Comparison of ENCODE assay signal across 1 cellular context in the genomic region with DNA sequence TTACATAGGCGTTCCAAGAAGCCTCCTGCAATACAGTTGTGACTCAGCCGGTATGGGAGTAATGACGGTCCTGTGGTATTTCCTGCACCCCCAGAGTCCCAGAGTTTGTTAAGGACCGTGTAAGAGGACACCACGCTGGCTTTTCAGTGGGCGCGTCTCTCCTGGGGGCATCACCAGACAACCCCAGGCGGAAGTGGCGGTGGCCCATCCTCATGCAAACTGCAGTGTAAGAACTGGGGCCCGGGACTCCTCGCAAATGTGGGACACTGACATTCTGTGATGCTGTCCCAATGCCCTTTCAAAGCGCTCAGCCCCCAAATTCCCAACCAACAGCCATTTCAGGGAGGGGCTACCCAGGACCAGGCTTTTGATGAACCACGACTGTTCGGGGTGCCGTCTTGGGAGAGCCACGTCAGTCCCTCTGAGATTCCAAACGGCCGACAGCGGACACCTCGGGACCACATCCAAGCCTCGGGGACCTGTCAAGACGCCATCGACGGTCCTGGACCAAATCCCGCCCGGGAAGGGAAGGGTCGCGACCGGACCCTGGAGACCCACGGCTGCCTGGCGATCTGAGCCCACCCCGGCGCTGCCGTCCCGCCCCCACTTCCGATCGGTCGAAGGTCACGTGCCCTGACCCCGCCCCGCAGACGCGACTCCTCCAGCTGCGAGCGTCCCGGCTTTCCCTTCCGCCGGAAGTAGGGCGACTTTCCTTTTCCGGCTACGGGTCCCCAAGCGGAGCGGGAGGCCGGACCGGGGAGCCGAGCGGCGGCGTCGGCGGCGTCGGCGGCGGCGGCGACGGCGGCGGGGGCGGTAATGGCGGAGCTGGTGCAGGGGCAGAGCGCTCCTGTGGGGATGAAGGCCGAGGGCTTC.
TF ChIP-seq lines count a peak whose summit lies in the region.

A gene with protein sequence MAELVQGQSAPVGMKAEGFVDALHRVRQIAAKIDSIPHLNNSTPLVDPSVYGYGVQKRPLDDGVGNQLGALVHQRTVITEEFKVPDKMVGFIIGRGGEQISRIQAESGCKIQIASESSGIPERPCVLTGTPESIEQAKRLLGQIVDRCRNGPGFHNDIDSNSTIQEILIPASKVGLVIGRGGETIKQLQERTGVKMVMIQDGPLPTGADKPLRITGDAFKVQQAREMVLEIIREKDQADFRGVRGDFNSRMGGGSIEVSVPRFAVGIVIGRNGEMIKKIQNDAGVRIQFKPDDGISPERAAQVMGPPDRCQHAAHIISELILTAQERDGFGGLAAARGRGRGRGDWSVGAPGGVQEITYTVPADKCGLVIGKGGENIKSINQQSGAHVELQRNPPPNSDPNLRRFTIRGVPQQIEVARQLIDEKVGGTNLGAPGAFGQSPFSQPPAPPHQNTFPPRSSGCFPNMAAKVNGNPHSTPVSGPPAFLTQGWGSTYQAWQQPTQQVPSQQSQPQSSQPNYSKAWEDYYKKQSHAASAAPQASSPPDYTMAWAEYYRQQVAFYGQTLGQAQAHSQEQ (plus strand): TSS at position 713 of the 873 bp plus-strand sequence. CDS start 104 bp downstream, at position 817.

TF ChIP-seq in HepG2, 621 proteins besides CTCF, POLR2A, EP300 and RAD21 (continued from another document and continues in another):
- TF ChIP-seq, protein P1, sequence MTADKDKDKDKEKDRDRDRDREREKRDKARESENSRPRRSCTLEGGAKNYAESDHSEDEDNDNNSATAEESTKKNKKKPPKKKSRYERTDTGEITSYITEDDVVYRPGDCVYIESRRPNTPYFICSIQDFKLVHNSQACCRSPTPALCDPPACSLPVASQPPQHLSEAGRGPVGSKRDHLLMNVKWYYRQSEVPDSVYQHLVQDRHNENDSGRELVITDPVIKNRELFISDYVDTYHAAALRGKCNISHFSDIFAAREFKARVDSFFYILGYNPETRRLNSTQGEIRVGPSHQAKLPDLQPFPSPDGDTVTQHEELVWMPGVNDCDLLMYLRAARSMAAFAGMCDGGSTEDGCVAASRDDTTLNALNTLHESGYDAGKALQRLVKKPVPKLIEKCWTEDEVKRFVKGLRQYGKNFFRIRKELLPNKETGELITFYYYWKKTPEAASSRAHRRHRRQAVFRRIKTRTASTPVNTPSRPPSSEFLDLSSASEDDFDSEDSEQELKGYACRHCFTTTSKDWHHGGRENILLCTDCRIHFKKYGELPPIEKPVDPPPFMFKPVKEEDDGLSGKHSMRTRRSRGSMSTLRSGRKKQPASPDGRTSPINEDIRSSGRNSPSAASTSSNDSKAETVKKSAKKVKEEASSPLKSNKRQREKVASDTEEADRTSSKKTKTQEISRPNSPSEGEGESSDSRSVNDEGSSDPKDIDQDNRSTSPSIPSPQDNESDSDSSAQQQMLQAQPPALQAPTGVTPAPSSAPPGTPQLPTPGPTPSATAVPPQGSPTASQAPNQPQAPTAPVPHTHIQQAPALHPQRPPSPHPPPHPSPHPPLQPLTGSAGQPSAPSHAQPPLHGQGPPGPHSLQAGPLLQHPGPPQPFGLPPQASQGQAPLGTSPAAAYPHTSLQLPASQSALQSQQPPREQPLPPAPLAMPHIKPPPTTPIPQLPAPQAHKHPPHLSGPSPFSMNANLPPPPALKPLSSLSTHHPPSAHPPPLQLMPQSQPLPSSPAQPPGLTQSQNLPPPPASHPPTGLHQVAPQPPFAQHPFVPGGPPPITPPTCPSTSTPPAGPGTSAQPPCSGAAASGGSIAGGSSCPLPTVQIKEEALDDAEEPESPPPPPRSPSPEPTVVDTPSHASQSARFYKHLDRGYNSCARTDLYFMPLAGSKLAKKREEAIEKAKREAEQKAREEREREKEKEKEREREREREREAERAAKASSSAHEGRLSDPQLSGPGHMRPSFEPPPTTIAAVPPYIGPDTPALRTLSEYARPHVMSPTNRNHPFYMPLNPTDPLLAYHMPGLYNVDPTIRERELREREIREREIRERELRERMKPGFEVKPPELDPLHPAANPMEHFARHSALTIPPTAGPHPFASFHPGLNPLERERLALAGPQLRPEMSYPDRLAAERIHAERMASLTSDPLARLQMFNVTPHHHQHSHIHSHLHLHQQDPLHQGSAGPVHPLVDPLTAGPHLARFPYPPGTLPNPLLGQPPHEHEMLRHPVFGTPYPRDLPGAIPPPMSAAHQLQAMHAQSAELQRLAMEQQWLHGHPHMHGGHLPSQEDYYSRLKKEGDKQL (CRISPR knock-in tag; IDR thresholded peaks at IDR 0.05; ENCODE audit: low read depth) = no peak
- TF ChIP-seq RXRB (CRISPR knock-in tag; IDR thresholded peaks at IDR 0.05; ENCODE audit: borderline replicate concordance) (0 out of 2 replicates have a peak, but pooled peaks have one; percentile 40), ZNF331 (CRISPR knock-in tag; IDR thresholded peaks at IDR 0.05) (peak; percentile 38; the same call in 1 of the 2 replicates), ZNF549 (CRISPR knock-in tag; IDR thresholded peaks at IDR 0.05) (no peak), HNRNPK (IDR thresholded peaks at IDR 0.05; ENCODE audit: low read depth, low read length, poor library complexity, severe bottlenecking) (peak; percentile 81), ZNF629 (CRISPR knock-in tag; conservative IDR thresholded peaks at IDR 0.05) (no peak), SAFB2 (CRISPR knock-in tag; IDR thresholded peaks at IDR 0.05; ENCODE audit: borderline replicate concordance, low read depth) (no peak), ZNF777 (CRISPR knock-in tag; IDR thresholded peaks at IDR 0.05) (peak; percentile 73), ZFP41 (CRISPR knock-in tag; IDR thresholded peaks at IDR 0.05; ENCODE audit: borderline replicate concordance) (no peak), KLF13 (CRISPR knock-in tag; IDR thresholded peaks at IDR 0.05) (no peak), ZNF792 (CRISPR knock-in tag; IDR thresholded peaks at IDR 0.05) (no peak; the same call in 1 of the 2 replicates), SOX13 (IDR thresholded peaks at IDR 0.05) (peak; percentile 20; the same call in 1 of the 2 replicates), SOX13 (CRISPR knock-in tag; conservative IDR thresholded peaks at IDR 0.05 in 1 of 2, IDR thresholded peaks at IDR 0.05 in 1 of 2) (0 out of 4 replicates have a peak, but pooled peaks of 1 of the 2 experiments have one; percentile 25), MBNL3 (CRISPR knock-in tag; conservative IDR thresholded peaks at IDR 0.05) (no peak), ZNF564 (CRISPR knock-in tag; IDR thresholded peaks at IDR 0.05) (no peak; the same call in 1 of the 2 replicates), ZSCAN30 (CRISPR knock-in tag; IDR thresholded peaks at IDR 0.05) (no peak), ZNF484 (CRISPR knock-in tag; IDR thresholded peaks at IDR 0.05; ENCODE audit: borderline replicate concordance, low read depth) (no peak), ZNF143 (CRISPR knock-in tag; IDR thresholded peaks at IDR 0.05) (no peak; the same call in 1 of the 2 replicates), ZNF260 (CRISPR knock-in tag; IDR thresholded peaks at IDR 0.05; ENCODE audit: borderline replicate concordance, low read depth) (no peak), EEA1 (CRISPR knock-in tag; IDR thresholded peaks at IDR 0.05; ENCODE audit: borderline replicate concordance) (no peak), SRSF9 (IDR thresholded peaks at IDR 0.05; ENCODE audit: borderline replicate concordance, insufficient read depth, low read depth, low read length, poor library complexity, severe bottlenecking) (no peak), ZNF563 (CRISPR knock-in tag; IDR thresholded peaks at IDR 0.05) (peak; percentile 79), ZFP62 (CRISPR knock-in tag; IDR thresholded peaks at IDR 0.05) (no peak), KMT2A (CRISPR knock-in tag; IDR thresholded peaks at IDR 0.05) (peak; percentile 73; the same call in 1 of the 2 replicates), SP1 (IDR thresholded peaks at IDR 0.05) (no peak), SP1 (CRISPR knock-in tag; IDR thresholded peaks at IDR 0.05) (peak; percentile 88), NKX3-1 (CRISPR knock-in tag; IDR thresholded peaks at IDR 0.05) (peak; percentile 35; the same call in 1 of the 2 replicates), AGO1 (IDR thresholded peaks at IDR 0.05; ENCODE audit: low read depth, low read length, poor library complexity, severe bottlenecking) (peak; percentile 61), ZNF605 (CRISPR knock-in tag; IDR thresholded peaks at IDR 0.05) (peak; percentile 73; the same call in 1 of the 2 replicates), ZNF672 (CRISPR knock-in tag; IDR thresholded peaks at IDR 0.05) (no peak), ZNF432 (CRISPR knock-in tag; IDR thresholded peaks at IDR 0.05; ENCODE audit: borderline replicate concordance) (no peak), BHLHE40 (IDR thresholded peaks at IDR 0.05; ENCODE audit: low read length) (peak; percentile 95), ZNF263 (CRISPR knock-in tag; IDR thresholded peaks at IDR 0.05) (peak; percentile 15; the same call in 1 of the 2 replicates), RXRA (CRISPR knock-in tag; IDR thresholded peaks at IDR 0.05) (peak; percentile 76)
- TF ChIP-seq, protein P2, sequence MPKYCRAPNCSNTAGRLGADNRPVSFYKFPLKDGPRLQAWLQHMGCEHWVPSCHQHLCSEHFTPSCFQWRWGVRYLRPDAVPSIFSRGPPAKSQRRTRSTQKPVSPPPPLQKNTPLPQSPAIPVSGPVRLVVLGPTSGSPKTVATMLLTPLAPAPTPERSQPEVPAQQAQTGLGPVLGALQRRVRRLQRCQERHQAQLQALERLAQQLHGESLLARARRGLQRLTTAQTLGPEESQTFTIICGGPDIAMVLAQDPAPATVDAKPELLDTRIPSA (CRISPR knock-in tag; IDR thresholded peaks at IDR 0.05; ENCODE audit: borderline replicate concordance) = no peak
- TF ChIP-seq, protein P3, sequence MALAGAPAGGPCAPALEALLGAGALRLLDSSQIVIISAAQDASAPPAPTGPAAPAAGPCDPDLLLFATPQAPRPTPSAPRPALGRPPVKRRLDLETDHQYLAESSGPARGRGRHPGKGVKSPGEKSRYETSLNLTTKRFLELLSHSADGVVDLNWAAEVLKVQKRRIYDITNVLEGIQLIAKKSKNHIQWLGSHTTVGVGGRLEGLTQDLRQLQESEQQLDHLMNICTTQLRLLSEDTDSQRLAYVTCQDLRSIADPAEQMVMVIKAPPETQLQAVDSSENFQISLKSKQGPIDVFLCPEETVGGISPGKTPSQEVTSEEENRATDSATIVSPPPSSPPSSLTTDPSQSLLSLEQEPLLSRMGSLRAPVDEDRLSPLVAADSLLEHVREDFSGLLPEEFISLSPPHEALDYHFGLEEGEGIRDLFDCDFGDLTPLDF (CRISPR knock-in tag; IDR thresholded peaks at IDR 0.05) = no peak
- TF ChIP-seq, protein P4, sequence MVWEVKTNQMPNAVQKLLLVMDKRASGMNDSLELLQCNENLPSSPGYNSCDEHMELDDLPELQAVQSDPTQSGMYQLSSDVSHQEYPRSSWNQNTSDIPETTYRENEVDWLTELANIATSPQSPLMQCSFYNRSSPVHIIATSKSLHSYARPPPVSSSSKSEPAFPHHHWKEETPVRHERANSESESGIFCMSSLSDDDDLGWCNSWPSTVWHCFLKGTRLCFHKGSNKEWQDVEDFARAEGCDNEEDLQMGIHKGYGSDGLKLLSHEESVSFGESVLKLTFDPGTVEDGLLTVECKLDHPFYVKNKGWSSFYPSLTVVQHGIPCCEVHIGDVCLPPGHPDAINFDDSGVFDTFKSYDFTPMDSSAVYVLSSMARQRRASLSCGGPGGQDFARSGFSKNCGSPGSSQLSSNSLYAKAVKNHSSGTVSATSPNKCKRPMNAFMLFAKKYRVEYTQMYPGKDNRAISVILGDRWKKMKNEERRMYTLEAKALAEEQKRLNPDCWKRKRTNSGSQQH (CRISPR knock-in tag; IDR thresholded peaks at IDR 0.05; ENCODE audit: low read depth) = peak; percentile 48; the same call in 1 of the 2 replicates
- TF ChIP-seq, protein P5, sequence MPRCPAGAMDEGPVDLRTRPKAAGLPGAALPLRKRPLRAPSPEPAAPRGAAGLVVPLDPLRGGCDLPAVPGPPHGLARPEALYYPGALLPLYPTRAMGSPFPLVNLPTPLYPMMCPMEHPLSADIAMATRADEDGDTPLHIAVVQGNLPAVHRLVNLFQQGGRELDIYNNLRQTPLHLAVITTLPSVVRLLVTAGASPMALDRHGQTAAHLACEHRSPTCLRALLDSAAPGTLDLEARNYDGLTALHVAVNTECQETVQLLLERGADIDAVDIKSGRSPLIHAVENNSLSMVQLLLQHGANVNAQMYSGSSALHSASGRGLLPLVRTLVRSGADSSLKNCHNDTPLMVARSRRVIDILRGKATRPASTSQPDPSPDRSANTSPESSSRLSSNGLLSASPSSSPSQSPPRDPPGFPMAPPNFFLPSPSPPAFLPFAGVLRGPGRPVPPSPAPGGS (CRISPR knock-in tag; IDR thresholded peaks at IDR 0.05) = no peak; the same call in 1 of the 2 replicates
- TF ChIP-seq, protein P6, sequence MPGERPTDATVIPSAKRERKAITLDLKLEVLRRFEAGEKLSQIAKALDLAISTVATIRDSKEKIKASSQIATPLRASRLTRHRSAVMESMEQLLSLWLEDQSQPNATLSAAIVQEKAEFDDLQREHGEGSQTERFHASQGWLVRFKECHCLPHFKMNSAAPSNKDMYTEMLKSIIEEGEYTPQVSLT (CRISPR knock-in tag; IDR thresholded peaks at IDR 0.05; ENCODE audit: borderline replicate concordance, low read depth) = no peak
- TF ChIP-seq, protein P7, sequence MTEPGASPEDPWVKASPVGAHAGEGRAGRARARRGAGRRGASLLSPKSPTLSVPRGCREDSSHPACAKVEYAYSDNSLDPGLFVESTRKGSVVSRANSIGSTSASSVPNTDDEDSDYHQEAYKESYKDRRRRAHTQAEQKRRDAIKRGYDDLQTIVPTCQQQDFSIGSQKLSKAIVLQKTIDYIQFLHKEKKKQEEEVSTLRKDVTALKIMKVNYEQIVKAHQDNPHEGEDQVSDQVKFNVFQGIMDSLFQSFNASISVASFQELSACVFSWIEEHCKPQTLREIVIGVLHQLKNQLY (CRISPR knock-in tag; IDR thresholded peaks at IDR 0.05) = peak; percentile 57; the same call in 1 of the 2 replicates
- TF ChIP-seq, protein P8, sequence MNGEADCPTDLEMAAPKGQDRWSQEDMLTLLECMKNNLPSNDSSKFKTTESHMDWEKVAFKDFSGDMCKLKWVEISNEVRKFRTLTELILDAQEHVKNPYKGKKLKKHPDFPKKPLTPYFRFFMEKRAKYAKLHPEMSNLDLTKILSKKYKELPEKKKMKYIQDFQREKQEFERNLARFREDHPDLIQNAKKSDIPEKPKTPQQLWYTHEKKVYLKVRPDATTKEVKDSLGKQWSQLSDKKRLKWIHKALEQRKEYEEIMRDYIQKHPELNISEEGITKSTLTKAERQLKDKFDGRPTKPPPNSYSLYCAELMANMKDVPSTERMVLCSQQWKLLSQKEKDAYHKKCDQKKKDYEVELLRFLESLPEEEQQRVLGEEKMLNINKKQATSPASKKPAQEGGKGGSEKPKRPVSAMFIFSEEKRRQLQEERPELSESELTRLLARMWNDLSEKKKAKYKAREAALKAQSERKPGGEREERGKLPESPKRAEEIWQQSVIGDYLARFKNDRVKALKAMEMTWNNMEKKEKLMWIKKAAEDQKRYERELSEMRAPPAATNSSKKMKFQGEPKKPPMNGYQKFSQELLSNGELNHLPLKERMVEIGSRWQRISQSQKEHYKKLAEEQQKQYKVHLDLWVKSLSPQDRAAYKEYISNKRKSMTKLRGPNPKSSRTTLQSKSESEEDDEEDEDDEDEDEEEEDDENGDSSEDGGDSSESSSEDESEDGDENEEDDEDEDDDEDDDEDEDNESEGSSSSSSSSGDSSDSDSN (CRISPR knock-in tag; IDR thresholded peaks at IDR 0.05) = peak; percentile 40; the same call in 1 of the 2 replicates
